Comparison of ENCODE assay signal across 25 cellular contexts in genomic region chr12:27400856-27401255, GRCh38. TPM values are rescaled to one million over a fixed set of nuclear protein-coding genes. Genes with fewer than 3 reads are reported as not detected.
"Had no signal": no experiment of that assay in that cellular context is flagged by ENCODE, and none has a peak within 500 bp of the region (broad histone marks: within the 10 kb centered on the region; RNA-seq: fewer than 3 reads in every experiment).

No MANE protein-coding gene starts in this region.

- H3K4me3 Mint-ChIP-seq: naive thymus-derived CD4-positive, alpha-beta T cell; stimulated activated naive B cell treated with anti-CD40 and anti-IgM and Interleukin-4, amounts not matched to agents 10 μg/mL and 1 μg/mL and 100 μg/mL, for 72 hours; stimulated activated naive CD8-positive, alpha-beta T cell treated with anti-CD3 and anti-CD28 coated beads, Interleukin-15, amount 100 ng/mL, for 72 hours had no signal

- H3K27me3 Mint-ChIP-seq: stimulated activated naive B cell treated with anti-CD40 and anti-IgM and Interleukin-4, amounts not matched to agents 10 μg/mL and 1 μg/mL and 100 μg/mL, for 72 hours had no signal

- H3K27ac Mint-ChIP-seq: naive thymus-derived CD4-positive, alpha-beta T cell; stimulated activated naive B cell treated with anti-CD40 and anti-IgM and Interleukin-4, amounts not matched to agents 10 μg/mL and 1 μg/mL and 100 μg/mL, for 72 hours; stimulated activated naive CD8-positive, alpha-beta T cell treated with anti-CD3 and anti-CD28 coated beads, Interleukin-15, amount 100 ng/mL, for 72 hours had no signal

- H3K4me3 ChIP-seq: colonic mucosa, gastrocnemius medialis, heart right ventricle, right atrium auricular region, sigmoid colon, skin epidermis, testis had no signal

- DNase-seq: colonic mucosa; dermis blood vessel endothelial cell; gastrocnemius medialis; heart right ventricle; kidney; left colon; naive thymus-derived CD4-positive, alpha-beta T cell; sigmoid colon; stimulated activated CD4-positive, alpha-beta T cell treated with anti-CD3 and anti-CD28 coated beads, Interleukin-2, amount 100 ng/mL, for 24 hours; stimulated activated CD4-positive, alpha-beta T cell treated with anti-CD3 and anti-CD28 coated beads, Interleukin-4, amount 100 ng/mL, for 4 hours; stimulated activated naive B cell treated with anti-CD40 and anti-IgM and Interleukin-4, amounts not matched to agents 10 μg/mL and 1 μg/mL and 100 μg/mL, for 72 hours; stimulated activated naive CD8-positive, alpha-beta T cell treated with anti-CD3 and anti-CD28 coated beads, Interleukin-15, amount 100 ng/mL, for 72 hours; testis had no signal

- H3K27ac ChIP-seq: colonic mucosa, gastrocnemius medialis, heart right ventricle, neutrophil, right atrium auricular region, sigmoid colon, skin epidermis, testis had no signal

- H3K4me1 ChIP-seq: colonic mucosa, gastrocnemius medialis, heart right ventricle, right atrium auricular region, sigmoid colon, testis had no signal

- H3K4me1 Mint-ChIP-seq: naive thymus-derived CD4-positive, alpha-beta T cell; stimulated activated naive B cell treated with anti-CD40 and anti-IgM and Interleukin-4, amounts not matched to agents 10 μg/mL and 1 μg/mL and 100 μg/mL, for 72 hours; stimulated activated naive CD8-positive, alpha-beta T cell treated with anti-CD3 and anti-CD28 coated beads, Interleukin-15, amount 100 ng/mL, for 72 hours had no signal

- ATAC-seq: gastrocnemius medialis; heart right ventricle; left colon; naive thymus-derived CD4-positive, alpha-beta T cell; stimulated activated naive B cell treated with anti-CD40 and anti-IgM and Interleukin-4, amounts not matched to agents 10 μg/mL and 1 μg/mL and 100 μg/mL, for 72 hours; stimulated activated naive CD8-positive, alpha-beta T cell treated with anti-CD3 and anti-CD28 coated beads, Interleukin-15, amount 100 ng/mL, for 72 hours had no signal

- H3K27me3 ChIP-seq: colonic mucosa, gastrocnemius medialis, heart right ventricle, neutrophil, right atrium auricular region, sigmoid colon, testis had no signal

- H3K36me3 ChIP-seq: colonic mucosa, gastrocnemius medialis, neutrophil, right atrium auricular region, sigmoid colon had no signal

- H3K9me3 ChIP-seq: colonic mucosa, gastrocnemius medialis, neutrophil, right atrium auricular region, sigmoid colon, testis had no signal

RNA-seq across cellular contexts. Expression of gene SMCO2, which starts 45.7 kb away (rescaled TPM):
- total RNA-seq: cerebellum, epithelial cell of proximal tubule, fibroblast of lung, fibroblast of villous mesenchyme, gastrocnemius medialis, left colon, liver, mesenteric fat pad, mononuclear cell, osteocyte, right atrium auricular region, sigmoid colon, urinary bladder had no signal
